26 cellular contexts compared by ENCODE assay signal in the genomic region with DNA sequence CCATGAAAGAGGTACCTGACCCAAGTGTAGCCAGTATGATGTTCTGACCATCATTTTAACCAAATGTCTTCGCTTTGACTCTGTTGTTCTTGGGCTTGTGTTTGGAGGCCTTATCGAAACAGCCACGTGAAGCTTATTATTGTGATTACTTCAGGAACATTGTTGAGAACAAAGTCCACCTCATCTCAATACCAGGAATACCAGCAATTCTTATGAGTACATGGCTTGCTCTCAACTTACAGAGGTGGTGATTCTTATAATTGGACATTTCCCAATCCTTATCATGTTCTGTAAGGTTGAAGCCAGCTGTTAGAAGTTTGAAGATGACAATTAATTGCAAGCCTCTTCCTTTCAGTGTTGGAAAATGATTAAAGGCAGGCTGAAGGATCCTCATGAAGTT.
"Had no signal": no experiment of that assay in that cellular context is flagged by ENCODE, and none has a peak within 500 bp of the region (broad histone marks: within the 10 kb centered on the region; RNA-seq: fewer than 3 reads in every experiment).

No MANE protein-coding gene starts in this region.

- FAIRE-seq: HTR-8/SVneo, K562, RCC 7860 had no signal

- H3K4me3 ChIP-seq: K562, SJSA1, SK-N-MC had no signal

- H3K27ac Mint-ChIP-seq: IgD-negative memory B cell had no signal

- H3K36me3 ChIP-seq: SJSA1 had no signal

- H3K27me3 Mint-ChIP-seq: IgD-negative memory B cell had no signal

- H3K4me1 ChIP-seq: SJSA1 had no signal

- ATAC-seq: K562 had no signal

- DNase-seq: Kasumi-1, MV-4-11, NCI-H1048, NCI-H1105, NCI-H1417, NCI-H1436 treated with DMSO at 0.1 percent for 48 hours, NCI-H1694, NCI-H187 treated with DMSO at 0.1 percent for 48 hours, NCI-H2081, NCI-H2107, NCI-H2227 treated with DMSO at 0.1 percent for 48 hours, NCI-H510A, NCI-H524 treated with DMSO at 0.1 percent for 48 hours, NCI-H69, NCI-H774, Right ventricle myocardium superior, RPMI8226, SIG-M5 had no signal

- H3K4me3 Mint-ChIP-seq: IgD-negative memory B cell had no signal

- H3K27ac ChIP-seq: HL-60, KMS-11, SJSA1, SK-N-MC had no signal

- H3K9me3 ChIP-seq: SJSA1 had no signal

- H3K27me3 ChIP-seq: SJSA1 had no signal

- H3K9me3 Mint-ChIP-seq: IgD-negative memory B cell had no signal
